Comparison of ENCODE assay signal across 16 cellular contexts in the genomic region with DNA sequence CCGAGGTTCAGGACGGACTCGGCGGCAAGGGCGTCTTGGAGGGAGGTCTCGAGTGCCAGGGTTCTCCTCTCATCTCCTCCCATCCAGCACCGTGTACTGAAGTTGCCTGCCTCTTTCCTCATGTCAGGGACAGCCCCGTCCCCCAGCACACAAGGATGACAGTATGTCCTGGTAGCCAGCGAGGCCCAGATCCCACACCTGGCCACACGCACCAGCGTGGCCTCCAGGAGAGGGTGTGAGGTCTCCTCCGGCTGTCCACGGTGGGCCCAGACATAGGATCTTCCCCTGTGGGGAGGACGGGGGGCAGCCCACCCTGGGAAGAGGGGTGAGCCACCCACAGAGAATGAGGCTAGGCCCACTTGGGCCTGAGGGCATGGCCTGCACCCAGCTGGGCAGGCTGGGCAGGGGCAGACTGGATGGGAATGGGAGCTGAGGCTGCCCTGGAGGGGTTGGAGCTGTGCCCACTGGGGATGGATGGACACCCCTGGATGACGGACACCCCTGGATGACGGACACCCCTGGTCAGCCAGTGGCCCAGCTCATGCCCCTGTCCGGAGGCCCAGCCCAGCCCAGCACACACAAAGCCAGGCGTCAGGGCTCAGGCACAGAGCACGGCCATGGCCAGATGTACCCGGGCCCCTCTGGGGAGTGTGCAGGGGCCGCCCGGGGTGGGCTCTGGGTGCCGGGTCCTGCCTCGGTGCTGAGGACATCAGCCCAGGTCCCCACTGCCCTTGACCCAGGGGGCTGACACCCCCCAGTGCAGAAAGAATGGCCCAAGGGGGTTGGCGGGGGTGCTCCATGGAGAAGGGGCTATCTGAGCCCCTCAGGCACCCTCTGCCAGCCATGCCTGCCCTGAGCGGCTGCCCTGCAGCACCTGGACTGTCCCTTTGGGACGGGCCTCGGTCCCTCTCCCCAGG. TPM values are rescaled to one million over a fixed set of nuclear protein-coding genes. Genes with fewer than 3 reads are reported as not detected.
A peak's percentile ranks its signal among the peaks of the same experiment; 100 is the strongest.
DNase-seq lines count a peak whose midpoint lies in the region; ATAC-seq and TF ChIP-seq lines count a peak whose summit lies in the region.
"Had no signal": no experiment of that assay in that cellular context is flagged by ENCODE, and none has a peak within 500 bp of the region (broad histone marks: within the 10 kb centered on the region; RNA-seq: fewer than 3 reads in every experiment).

No MANE protein-coding gene starts in this region.

- no peaks in the 10 kb centered on the region for H3K4me1 ChIP-seq in RWPE2 (ENCODE audit: insufficient read depth, poor library complexity, severe bottlenecking)
- no peaks in the 10 kb centered on the region for H3K4me1 ChIP-seq in naive thymus-derived CD4-positive, alpha-beta T cell (ENCODE audit: control insufficient read depth in 2 of 2, insufficient read depth in 2 of 2, low read length in 2 of 2)
- H3K4me1 ChIP-seq: HAP-1 had no signal

- H3K9me3 ChIP-seq in RWPE2 (ENCODE audit: severe bottlenecking): no peaks in the 10 kb centered on the region
- H3K9me3 ChIP-seq in naive thymus-derived CD4-positive, alpha-beta T cell (ENCODE audit: control insufficient read depth in 2 of 3, low read length in 3 of 3): peaks cover 0 to 7% (median 0%) of the 10 kb centered on the region in 3 experiments
- H3K9me3 ChIP-seq: HAP-1 had no signal

- POLR2A ChIA-PET in naive thymus-derived CD4-positive, alpha-beta T cell (lab: Charles Lee): no interaction called here

- no peaks in the 10 kb centered on the region for H3K9me3 Mint-ChIP-seq in activated naive CD8-positive, alpha-beta T cell treated with anti-CD3 and anti-CD28 coated beads, Interleukin-2, amount 50 U/mL, for 24 hours
- H3K9me3 Mint-ChIP-seq in activated naive CD8-positive, alpha-beta T cell treated with anti-CD3 and anti-CD28 coated beads for 36 hours: peaks cover 2% of the 10 kb centered on the region
- H3K9me3 Mint-ChIP-seq in naive thymus-derived CD4-positive, alpha-beta T cell: peaks cover 0 to 6% (median 0%) of the 10 kb centered on the region in 11 donors

- ATAC-seq in activated naive CD8-positive, alpha-beta T cell treated with anti-CD3 and anti-CD28 coated beads, Interleukin-2, amount 50 U/mL, for 24 hours: peak; percentile 7
- ATAC-seq in RWPE2 (ENCODE audit: low read depth): no peak
- peak; percentile 12 for ATAC-seq in naive thymus-derived CD4-positive, alpha-beta T cell
- ATAC-seq in GM18868 (IDR thresholded peaks at IDR 0.05; ENCODE audit: unreplicated experiment): no peak
- ATAC-seq in GM19463 (IDR thresholded peaks at IDR 0.05; ENCODE audit: unreplicated experiment): no peak

- CTCF ChIA-PET in naive thymus-derived CD4-positive, alpha-beta T cell (lab: Charles Lee): no interaction called here

- H3K27me3 ChIP-seq in RWPE2 (ENCODE audit: insufficient read depth, poor library complexity, severe bottlenecking): peaks cover 68% of the 10 kb centered on the region
- H3K27me3 ChIP-seq in naive thymus-derived CD4-positive, alpha-beta T cell (ENCODE audit: control insufficient read depth in 2 of 2, insufficient read depth in 2 of 2, low read length in 2 of 2): no peaks in the 10 kb centered on the region

- no peak overlapping the region for H3K4me3 Mint-ChIP-seq in activated naive CD8-positive, alpha-beta T cell treated with anti-CD3 and anti-CD28 coated beads, Interleukin-2, amount 50 U/mL, for 24 hours
- H3K4me3 Mint-ChIP-seq in activated naive CD8-positive, alpha-beta T cell treated with anti-CD3 and anti-CD28 coated beads for 36 hours: no peak overlapping the region
- H3K4me3 Mint-ChIP-seq in naive thymus-derived CD4-positive, alpha-beta T cell: no peak overlapping the region
- H3K4me3 Mint-ChIP-seq: CD14-positive monocyte, IgD-negative memory B cell had no signal

- H3K27me3 Mint-ChIP-seq in activated naive CD8-positive, alpha-beta T cell treated with anti-CD3 and anti-CD28 coated beads, Interleukin-2, amount 50 U/mL, for 24 hours: peaks cover 18% of the 10 kb centered on the region
- H3K27me3 Mint-ChIP-seq in activated naive CD8-positive, alpha-beta T cell treated with anti-CD3 and anti-CD28 coated beads for 36 hours: peaks cover 32% of the 10 kb centered on the region
- peaks cover 9 to 43% (median 29%) of the 10 kb centered on the region in 5 donors for H3K27me3 Mint-ChIP-seq in naive thymus-derived CD4-positive, alpha-beta T cell

- DNase-seq in activated naive CD8-positive, alpha-beta T cell treated with anti-CD3 and anti-CD28 coated beads, Interleukin-2, amount 50 U/mL, for 24 hours: no peak
- DNase-seq in activated naive CD8-positive, alpha-beta T cell treated with anti-CD3 and anti-CD28 coated beads for 36 hours: no peak
- DNase-seq in RWPE2 (ENCODE audit: low spot score): peak; percentile 46
- DNase-seq in naive thymus-derived CD4-positive, alpha-beta T cell: no peak
- DNase-seq in stimulated activated CD4-positive, alpha-beta T cell treated with anti-CD3 and anti-CD28 coated beads, Interleukin-4, amount 100 ng/mL, for 1 hour: no peak
- DNase-seq: COR-L47, NCI-H1436, NCI-H2029 treated with DMSO at 0.1 percent for 48 hours, NCI-H524 had no signal

- H3K27ac ChIP-seq in RWPE2 (ENCODE audit: poor library complexity, severe bottlenecking) (no peak overlapping the region), temporal lobe (ENCODE audit: low read depth, low read length) (peak overlapping the region; percentile 61)
- no peak overlapping the region for H3K27ac ChIP-seq in naive thymus-derived CD4-positive, alpha-beta T cell (ENCODE audit: low read depth, low read length)

- H3K27ac Mint-ChIP-seq in activated naive CD8-positive, alpha-beta T cell treated with anti-CD3 and anti-CD28 coated beads, Interleukin-2, amount 50 U/mL, for 24 hours: no peak overlapping the region
- H3K27ac Mint-ChIP-seq in activated naive CD8-positive, alpha-beta T cell treated with anti-CD3 and anti-CD28 coated beads for 36 hours: no peak overlapping the region
- no peak overlapping the region for H3K27ac Mint-ChIP-seq in naive thymus-derived CD4-positive, alpha-beta T cell
- H3K27ac Mint-ChIP-seq: IgD-negative memory B cell had no signal

- TF ChIP-seq CTCF in RWPE2 (IDR thresholded peaks at IDR 0.05; ENCODE audit: poor library complexity, severe bottlenecking): no peak

- no peaks in the 10 kb centered on the region for H3K36me3 Mint-ChIP-seq in activated naive CD8-positive, alpha-beta T cell treated with anti-CD3 and anti-CD28 coated beads, Interleukin-2, amount 50 U/mL, for 24 hours (ENCODE audit: low read depth)
- H3K36me3 Mint-ChIP-seq in activated naive CD8-positive, alpha-beta T cell treated with anti-CD3 and anti-CD28 coated beads for 36 hours: no peaks in the 10 kb centered on the region
- H3K36me3 Mint-ChIP-seq in naive thymus-derived CD4-positive, alpha-beta T cell: peaks cover 0 to 3% (median 0%) of the 10 kb centered on the region in 5 donors
- H3K36me3 Mint-ChIP-seq: CD14-positive monocyte had no signal

- H3K4me3 ChIP-seq in RWPE2 (ENCODE audit: severe bottlenecking): no peak overlapping the region
- H3K4me3 ChIP-seq in naive thymus-derived CD4-positive, alpha-beta T cell (ENCODE audit: low read length): no peak overlapping the region
- H3K4me3 ChIP-seq: HAP-1 had no signal

- H3K4me1 Mint-ChIP-seq in activated naive CD8-positive, alpha-beta T cell treated with anti-CD3 and anti-CD28 coated beads, Interleukin-2, amount 50 U/mL, for 24 hours: no peaks in the 10 kb centered on the region
- H3K4me1 Mint-ChIP-seq in activated naive CD8-positive, alpha-beta T cell treated with anti-CD3 and anti-CD28 coated beads for 36 hours: no peaks in the 10 kb centered on the region
- peaks cover 0 to 3% (median 0%) of the 10 kb centered on the region in 7 donors for H3K4me1 Mint-ChIP-seq in naive thymus-derived CD4-positive, alpha-beta T cell
- H3K4me1 Mint-ChIP-seq: CD14-positive monocyte had no signal

- intact Hi-C loops in naive thymus-derived CD4-positive, alpha-beta T cell (cut with micrococcal nuclease): no loop called here

- H3K36me3 ChIP-seq in RWPE2 (ENCODE audit: low read depth): no peaks in the 10 kb centered on the region
- H3K36me3 ChIP-seq in naive thymus-derived CD4-positive, alpha-beta T cell (ENCODE audit: control insufficient read depth in 2 of 3, insufficient read depth in 3 of 3, low read length in 3 of 3): no peaks in the 10 kb centered on the region
- H3K36me3 ChIP-seq: HAP-1 had no signal

RNA-seq across cellular contexts. Expression of gene CFAP46, which starts 30.9 kb away (rescaled TPM):
- 1 to 10 TPM; 1.1 to 1.5 TPM for total RNA-seq in activated naive CD8-positive, alpha-beta T cell treated with anti-CD3 and anti-CD28 coated beads for 36 hours
- total RNA-seq in naive thymus-derived CD4-positive, alpha-beta T cell: under 1 TPM in 1 of 5 experiments, not detected in 4; 0.05 TPM
- not detected for polyA plus RNA-seq in naive thymus-derived CD4-positive, alpha-beta T cell
- total RNA-seq in temporal lobe: 2.0 TPM
- total RNA-seq: LHCN-M2 had no signal
- polyA plus RNA-seq: CD14-positive monocyte, IgD-negative memory B cell had no signal

Comparison
In these comparisons a context has a peak if more than half of its experiments do, and no peak if none do; other contexts are left out.
1. ATAC-seq: peak in activated naive CD8-positive, alpha-beta T cell treated with anti-CD3 and anti-CD28 coated beads, Interleukin-2, amount 50 U/mL, for 24 hours (single experiment) and naive thymus-derived CD4-positive, alpha-beta T cell (single experiment); none in RWPE2 (single experiment), GM18868 (single experiment) and GM19463 (single experiment).